22 cellular contexts compared by ENCODE assay signal in the genomic region with DNA sequence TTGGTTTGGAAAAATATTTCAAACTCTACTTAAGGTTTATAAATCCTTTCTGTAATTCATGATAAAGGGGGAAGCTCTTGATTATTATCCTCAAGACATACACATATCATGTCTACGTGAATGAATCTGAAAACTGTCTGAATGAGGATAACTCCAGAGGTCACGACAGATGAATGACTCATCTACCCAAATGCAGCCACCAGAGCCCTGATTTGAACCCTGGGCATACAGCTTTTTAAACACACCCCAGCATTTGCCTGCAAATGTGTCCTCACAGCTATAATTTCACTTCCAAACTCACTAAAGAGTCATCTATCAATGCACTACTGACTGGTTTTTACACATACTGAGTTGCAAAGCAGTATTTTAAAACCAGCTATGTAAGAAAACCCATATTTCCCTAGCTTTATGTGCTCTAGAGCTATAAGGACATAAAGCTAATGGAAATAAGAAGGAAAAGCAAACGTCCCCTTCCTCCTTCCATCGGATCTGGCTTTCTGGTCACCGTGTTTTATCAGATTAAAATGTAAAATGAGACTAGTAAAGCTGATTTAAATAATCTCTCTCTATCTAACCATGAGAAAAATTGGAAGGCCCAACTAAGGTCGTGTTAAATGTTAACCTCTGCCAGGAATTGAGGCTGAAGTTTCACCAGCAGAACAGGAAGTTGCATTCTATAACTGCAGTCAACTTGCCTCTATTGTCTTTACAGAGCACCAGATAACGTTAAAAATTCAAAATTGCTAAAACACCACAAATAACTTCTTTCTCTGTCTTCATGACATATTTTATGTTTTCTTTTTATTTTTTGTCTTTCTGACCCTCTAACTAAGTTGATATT.
DNase-seq lines count a peak whose midpoint lies in the region; FAIRE-seq and TF ChIP-seq lines count a peak whose summit lies in the region.
"Had no signal": no experiment of that assay in that cellular context is flagged by ENCODE, and none has a peak within 500 bp of the region (broad histone marks: within the 10 kb centered on the region; RNA-seq: fewer than 3 reads in every experiment).

No MANE protein-coding gene starts in this region.

- H3K9ac ChIP-seq in HUES6 (ENCODE audit: low read length) (no peak overlapping the region), kidney (ENCODE audit: low read length in 2 of 2) (peak overlapping the region; percentile 37 to 49)
- H3K9ac ChIP-seq: BLaER1 treated with 17β-estradiol and CSF1 and Interleukin-3, amounts not matched to agents 10 nM and 100 nM had no signal

- TF ChIP-seq CTCF in kidney (IDR thresholded peaks at IDR 0.05; ENCODE audit: borderline replicate concordance, extremely low read depth, insufficient read depth) (no peak), progenitor cell of endocrine pancreas (IDR thresholded peaks at IDR 0.05; ENCODE audit: unreplicated experiment) (no peak)

- no peak overlapping the region for H3K4me3 Mint-ChIP-seq in progenitor cell of endocrine pancreas (ENCODE audit: low read depth)
- H3K4me3 Mint-ChIP-seq in activated naive CD4-positive, alpha-beta T cell treated with anti-CD3 and anti-CD28 coated beads, Interleukin-2, amount 10 ng/mL, durations not matched to agents 7 days and 5 days: no peak overlapping the region

- peak overlapping the region; percentile 50 for H3K27ac Mint-ChIP-seq in progenitor cell of endocrine pancreas
- H3K27ac Mint-ChIP-seq in activated naive CD4-positive, alpha-beta T cell treated with anti-CD3 and anti-CD28 coated beads, Interleukin-2, amount 10 ng/mL, durations not matched to agents 7 days and 5 days: no peak overlapping the region
- H3K27ac Mint-ChIP-seq: activated naive CD4-positive, alpha-beta T cell treated with anti-CD3 and anti-CD28 coated beads, Interleukin-2, amount 50 U/mL, for 72 hours had no signal

- H3K9me3 ChIP-seq in HUES6 (ENCODE audit: control insufficient read depth, insufficient read depth, low read depth, low read length): no peaks in the 10 kb centered on the region
- no peaks in the 10 kb centered on the region for H3K9me3 ChIP-seq in kidney (ENCODE audit: control insufficient read depth in 1 of 2, low read length in 2 of 2)
- H3K9me3 ChIP-seq: BLaER1 treated with 17β-estradiol and CSF1 and Interleukin-3, amounts not matched to agents 10 nM and 100 nM; thyroid gland had no signal

- no peaks in the 10 kb centered on the region for H3K27me3 ChIP-seq in HUES6 (ENCODE audit: control insufficient read depth, insufficient read depth, low read length)
- H3K27me3 ChIP-seq: BLaER1 treated with 17β-estradiol and CSF1 and Interleukin-3, amounts not matched to agents 10 nM and 100 nM; thyroid gland had no signal

- no peaks in the 10 kb centered on the region for H3K27me3 Mint-ChIP-seq in progenitor cell of endocrine pancreas
- peaks cover 14% of the 10 kb centered on the region for H3K27me3 Mint-ChIP-seq in activated naive CD4-positive, alpha-beta T cell treated with anti-CD3 and anti-CD28 coated beads, Interleukin-2, amount 10 ng/mL, durations not matched to agents 7 days and 5 days

- peaks cover 4% of the 10 kb centered on the region for H3K9me3 Mint-ChIP-seq in progenitor cell of endocrine pancreas (ENCODE audit: low read depth)
- no peaks in the 10 kb centered on the region for H3K9me3 Mint-ChIP-seq in activated naive CD4-positive, alpha-beta T cell treated with anti-CD3 and anti-CD28 coated beads, Interleukin-2, amount 10 ng/mL, durations not matched to agents 7 days and 5 days
- H3K9me3 Mint-ChIP-seq: activated naive CD4-positive, alpha-beta T cell treated with anti-CD3 and anti-CD28 coated beads, Interleukin-2, amount 50 U/mL, for 72 hours had no signal

- intact Hi-C loops in kidney (cut with DNase I): no loop called here

- DNase-seq in SKM-1 (lab: John Stamatoyannopoulos, UW; ENCODE audit: unreplicated experiment) (peak; percentile 28), kidney (no peak), progenitor cell of endocrine pancreas (ENCODE audit: low spot score, unreplicated experiment) (no peak), anterior cingulate cortex (lab: John Stamatoyannopoulos, UW) (no peak), GM03348 (ENCODE audit: low spot score) (no peak)
- no peak for DNase-seq in activated T-cell treated with anti-CD3 and anti-CD28 coated beads, Interleukin-2, amount 50 U/mL, for 1 hour
- no peak for DNase-seq in activated naive CD4-positive, alpha-beta T cell treated with anti-CD3 and anti-CD28 coated beads, Interleukin-2, amount 10 ng/mL, durations not matched to agents 7 days and 5 days
- DNase-seq: activated CD4-positive, CD25-positive, alpha-beta regulatory T cell treated with anti-CD3 and anti-CD28 coated beads, Interleukin-2, amount 50 U/mL, for 72 hours; activated CD8-positive, alpha-beta memory T cell treated with anti-CD3 and anti-CD28 coated beads, Interleukin-2, amount 50 U/mL, for 48 hours; EL; MM.1S; NCI-H2081 treated with DMSO at 0.1 percent for 48 hours; retina; stimulated activated CD4-positive, alpha-beta T cell treated with anti-CD3 and anti-CD28 coated beads, Interleukin-1b, Interleukin-23, amount 100 ng/mL, for 48 hours; SW 1271; thyroid gland had no signal

- CTCF ChIA-PET in activated naive CD4-positive, alpha-beta T cell treated with anti-CD3 and anti-CD28 coated beads, Interleukin-2, amount 10 ng/mL, durations not matched to agents 7 days and 5 days (lab: Charles Lee): interaction anchor here (0.6 kb wide), 1 partner anchor 898 kb away, joined by 3 read pairs; no protein-coding TSS in a partner anchor

- H3K36me3 Mint-ChIP-seq in progenitor cell of endocrine pancreas (ENCODE audit: insufficient read depth): no peaks in the 10 kb centered on the region
- no peaks in the 10 kb centered on the region for H3K36me3 Mint-ChIP-seq in activated naive CD4-positive, alpha-beta T cell treated with anti-CD3 and anti-CD28 coated beads, Interleukin-2, amount 10 ng/mL, durations not matched to agents 7 days and 5 days
- H3K36me3 Mint-ChIP-seq: activated naive CD4-positive, alpha-beta T cell treated with anti-CD3 and anti-CD28 coated beads, Interleukin-2, amount 50 U/mL, for 72 hours had no signal

- peaks cover 33% of the 10 kb centered on the region for H3K4me1 Mint-ChIP-seq in progenitor cell of endocrine pancreas (ENCODE audit: low read depth)
- no peaks in the 10 kb centered on the region for H3K4me1 Mint-ChIP-seq in activated naive CD4-positive, alpha-beta T cell treated with anti-CD3 and anti-CD28 coated beads, Interleukin-2, amount 10 ng/mL, durations not matched to agents 7 days and 5 days

- H3K36me3 ChIP-seq in HUES6 (ENCODE audit: control insufficient read depth, insufficient read depth, low read length) (no peaks in the 10 kb centered on the region), kidney (ENCODE audit: control insufficient read depth in 1 of 2, insufficient read depth in 2 of 2, low read length in 2 of 2) (no peaks in the 10 kb centered on the region)
- H3K36me3 ChIP-seq: BLaER1 treated with 17β-estradiol and CSF1 and Interleukin-3, amounts not matched to agents 10 nM and 100 nM; thyroid gland had no signal

- FAIRE-seq in kidney (lab: Jason Lieb, UNC): peak; percentile 74
- FAIRE-seq: endometrium, GM12878, keratinocyte had no signal

- H3K27ac ChIP-seq in HUES6 (ENCODE audit: low read depth, low read length) (peak overlapping the region; percentile 27; the same call in 1 of the 2 replicates), kidney (ENCODE audit: low read depth in 2 of 2, low read length in 2 of 2) (peak overlapping the region; percentile 81 to 96)
- H3K27ac ChIP-seq: thyroid gland had no signal

- H3K4me1 ChIP-seq in HUES6 (ENCODE audit: control insufficient read depth, insufficient read depth, low read length) (peaks cover 51% of the 10 kb centered on the region), kidney (ENCODE audit: control insufficient read depth in 1 of 2, insufficient read depth in 1 of 2, low read depth in 1 of 2, low read length in 2 of 2) (peaks cover 7 to 26% of the 10 kb centered on the region in 2 donors)
- H3K4me1 ChIP-seq: thyroid gland had no signal

- H3K4me3 ChIP-seq in HUES6 (ENCODE audit: low read depth, low read length): no peak overlapping the region
- peak overlapping the region; percentile 33 to 35 for H3K4me3 ChIP-seq in kidney (ENCODE audit: low read length in 2 of 2)
- H3K4me3 ChIP-seq: BLaER1 treated with 17β-estradiol and CSF1 and Interleukin-3, amounts not matched to agents 10 nM and 100 nM; GM12878; thyroid gland had no signal
